ENCODE assay signal across 8 cellular contexts in genomic region chr13:113208424-113209335, GRCh38. TPM values are rescaled to one million over a fixed set of nuclear protein-coding genes. Genes with fewer than 3 reads are reported as not detected.
DNase-seq lines count a peak whose midpoint lies in the region; ATAC-seq and TF ChIP-seq lines count a peak whose summit lies in the region.

Gene PCID2 (minus strand): TSS chr13:113208669. CDS start chr13:113208634, 35 bp downstream.

- intact Hi-C loops in uterus (cut with DNase I; ENCODE audit: low total_unique reads): no loop called here

- DNase-seq in NCI-H146 treated with DMSO at 0.1 percent for 48 hours (lab: John Stamatoyannopoulos, UW; ENCODE audit: unreplicated experiment): peak; percentile 74
- DNase-seq in T-helper 2 cell: peak; percentile 76 to 96 (median 85)
- DNase-seq in right atrium auricular region (ENCODE audit: low spot score): peak; percentile 88
- DNase-seq in putamen (ENCODE audit: low spot score): peak; percentile 91
- peak; percentile 81 to 89 for DNase-seq in uterus

- peak; percentile 74 for ATAC-seq in HG02852 (IDR thresholded peaks at IDR 0.05; ENCODE audit: unreplicated experiment)

- peak; percentile 91 for TF ChIP-seq POLR2A in GM15510 (IDR thresholded peaks at IDR 0.05; ENCODE audit: borderline replicate concordance, extremely low read depth, insufficient read length)
- peak; percentile 57 to 85 for TF ChIP-seq POLR2A in uterus (IDR thresholded peaks at IDR 0.05)

- H3K4me3 ChIP-seq in right atrium auricular region (peak within 1 kb of the TSS; percentile 61 to 98), uterus (peak within 1 kb of the TSS; percentile 80 to 91)

- H3K4me1 ChIP-seq in right atrium auricular region (peaks cover 0 to 71% of the 10 kb centered on the region in 2 donors), uterus (peaks cover 4% of the 10 kb centered on the region in 2 donors)

- no peaks in the 10 kb centered on the region for H3K27me3 ChIP-seq in right atrium auricular region
- H3K27me3 ChIP-seq in uterus: no peaks in the 10 kb centered on the region

- peak within 1 kb of the TSS; percentile 97 for H3K27ac ChIP-seq in angular gyrus (ENCODE audit: low read depth, low read length)
- H3K27ac ChIP-seq in right atrium auricular region: peak within 1 kb of the TSS; percentile 99 to 100
- H3K27ac ChIP-seq in uterus: peak within 1 kb of the TSS; percentile 97 to 100

- TF ChIP-seq CTCF in right atrium auricular region (IDR thresholded peaks at IDR 0.05): peak in 1 of 2 donors; percentile 29
- TF ChIP-seq CTCF in uterus (IDR thresholded peaks at IDR 0.05): peak in 2 of 4 experiments; percentile 28 to 43

- no peaks in the 10 kb centered on the region for H3K9me3 ChIP-seq in right atrium auricular region
- no peaks in the 10 kb centered on the region for H3K9me3 ChIP-seq in uterus

- H3K36me3 ChIP-seq in right atrium auricular region (peaks cover 4% of the 10 kb centered on the region), uterus (no peaks in the 10 kb centered on the region)

RNA-seq across cellular contexts. Expression of gene PCID2, which starts in this region (rescaled TPM):
- total RNA-seq in right atrium auricular region (10 to 100 TPM; 34.8 to 44.4 TPM), uterus (10 to 100 TPM; 35.9 to 75.6 (median 70.7) TPM)

Comparison
In these comparisons a context has a peak if more than half of its experiments do, and no peak if none do; other contexts are left out.
1. Peak in every context shown above with its lines: DNase-seq, ATAC-seq, H3K4me3 ChIP-seq and H3K27ac ChIP-seq.